ENCODE assay signal across 1 cellular context in genomic region chr6:100998111-100998510, GRCh38.
TF ChIP-seq lines count a peak whose summit lies in the region.

No MANE protein-coding gene starts in this region.

TF ChIP-seq in H1, 55 proteins besides CTCF, POLR2A, EP300 and RAD21 (continued from another document):
- TF ChIP-seq, protein P1, sequence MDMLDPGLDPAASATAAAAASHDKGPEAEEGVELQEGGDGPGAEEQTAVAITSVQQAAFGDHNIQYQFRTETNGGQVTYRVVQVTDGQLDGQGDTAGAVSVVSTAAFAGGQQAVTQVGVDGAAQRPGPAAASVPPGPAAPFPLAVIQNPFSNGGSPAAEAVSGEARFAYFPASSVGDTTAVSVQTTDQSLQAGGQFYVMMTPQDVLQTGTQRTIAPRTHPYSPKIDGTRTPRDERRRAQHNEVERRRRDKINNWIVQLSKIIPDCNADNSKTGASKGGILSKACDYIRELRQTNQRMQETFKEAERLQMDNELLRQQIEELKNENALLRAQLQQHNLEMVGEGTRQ (IDR thresholded peaks at IDR 0.05; ENCODE audit: low read length) = no peak
- TF ChIP-seq TCF12 (IDR thresholded peaks at IDR 0.05; ENCODE audit: low read depth, low read length) (no peak), HDAC2 (IDR thresholded peaks at IDR 0.05; ENCODE audit: borderline replicate concordance in 1 of 2, low read depth in 2 of 2, low read length in 2 of 2) (no peak)
